Comparison of ENCODE assay signal across 2 cellular contexts in the genomic region with DNA sequence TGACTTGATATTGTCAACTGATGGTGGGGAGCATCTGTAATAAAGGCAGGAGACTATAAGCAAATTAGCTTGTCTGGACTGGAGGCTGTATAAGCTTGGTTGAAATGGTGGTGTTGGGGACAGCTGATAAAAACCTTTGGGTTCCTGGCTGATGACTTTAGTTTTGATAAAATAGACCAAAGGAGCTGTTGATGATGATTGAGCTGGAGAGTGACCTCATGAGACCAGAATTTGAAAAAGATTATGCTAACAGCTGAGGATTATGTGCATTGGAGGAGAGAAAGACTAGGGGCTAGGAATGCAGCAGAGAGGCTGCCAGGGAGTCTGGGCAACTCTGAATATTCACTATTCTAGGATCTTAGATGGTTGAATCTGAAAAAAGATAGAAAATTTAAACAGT.
TF ChIP-seq lines count a peak whose summit lies in the region.

No MANE protein-coding gene starts in this region.

TF ChIP-seq in SK-N-SH, 30 proteins besides CTCF, POLR2A, EP300 and RAD21 (continued from another document):
- TF ChIP-seq, protein P1, sequence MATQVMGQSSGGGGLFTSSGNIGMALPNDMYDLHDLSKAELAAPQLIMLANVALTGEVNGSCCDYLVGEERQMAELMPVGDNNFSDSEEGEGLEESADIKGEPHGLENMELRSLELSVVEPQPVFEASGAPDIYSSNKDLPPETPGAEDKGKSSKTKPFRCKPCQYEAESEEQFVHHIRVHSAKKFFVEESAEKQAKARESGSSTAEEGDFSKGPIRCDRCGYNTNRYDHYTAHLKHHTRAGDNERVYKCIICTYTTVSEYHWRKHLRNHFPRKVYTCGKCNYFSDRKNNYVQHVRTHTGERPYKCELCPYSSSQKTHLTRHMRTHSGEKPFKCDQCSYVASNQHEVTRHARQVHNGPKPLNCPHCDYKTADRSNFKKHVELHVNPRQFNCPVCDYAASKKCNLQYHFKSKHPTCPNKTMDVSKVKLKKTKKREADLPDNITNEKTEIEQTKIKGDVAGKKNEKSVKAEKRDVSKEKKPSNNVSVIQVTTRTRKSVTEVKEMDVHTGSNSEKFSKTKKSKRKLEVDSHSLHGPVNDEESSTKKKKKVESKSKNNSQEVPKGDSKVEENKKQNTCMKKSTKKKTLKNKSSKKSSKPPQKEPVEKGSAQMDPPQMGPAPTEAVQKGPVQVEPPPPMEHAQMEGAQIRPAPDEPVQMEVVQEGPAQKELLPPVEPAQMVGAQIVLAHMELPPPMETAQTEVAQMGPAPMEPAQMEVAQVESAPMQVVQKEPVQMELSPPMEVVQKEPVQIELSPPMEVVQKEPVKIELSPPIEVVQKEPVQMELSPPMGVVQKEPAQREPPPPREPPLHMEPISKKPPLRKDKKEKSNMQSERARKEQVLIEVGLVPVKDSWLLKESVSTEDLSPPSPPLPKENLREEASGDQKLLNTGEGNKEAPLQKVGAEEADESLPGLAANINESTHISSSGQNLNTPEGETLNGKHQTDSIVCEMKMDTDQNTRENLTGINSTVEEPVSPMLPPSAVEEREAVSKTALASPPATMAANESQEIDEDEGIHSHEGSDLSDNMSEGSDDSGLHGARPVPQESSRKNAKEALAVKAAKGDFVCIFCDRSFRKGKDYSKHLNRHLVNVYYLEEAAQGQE (IDR thresholded peaks at IDR 0.05; ENCODE audit: low read depth, low read length) = no peak
- TF ChIP-seq POLR2AphosphoS5 (IDR thresholded peaks at IDR 0.05; ENCODE audit: low read depth, low read length) (no peak), NRF1 (IDR thresholded peaks at IDR 0.05; ENCODE audit: low read depth, low read length) (no peak), GATA2 (CRISPR knock-in tag; IDR thresholded peaks at IDR 0.05) (no peak), JUND (IDR thresholded peaks at IDR 0.05) (no peak), YY1 (IDR thresholded peaks at IDR 0.05; ENCODE audit: low read depth) (no peak), SMC3 (IDR thresholded peaks at IDR 0.05; ENCODE audit: low read depth, low read length) (no peak), TAF1 (IDR thresholded peaks at IDR 0.05; ENCODE audit: borderline replicate concordance, low read depth, low read length) (no peak)
- TF ChIP-seq, protein P2, sequence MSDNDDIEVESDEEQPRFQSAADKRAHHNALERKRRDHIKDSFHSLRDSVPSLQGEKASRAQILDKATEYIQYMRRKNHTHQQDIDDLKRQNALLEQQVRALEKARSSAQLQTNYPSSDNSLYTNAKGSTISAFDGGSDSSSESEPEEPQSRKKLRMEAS (IDR thresholded peaks at IDR 0.05; ENCODE audit: low read depth) = no peak
- TF ChIP-seq, protein P3, sequence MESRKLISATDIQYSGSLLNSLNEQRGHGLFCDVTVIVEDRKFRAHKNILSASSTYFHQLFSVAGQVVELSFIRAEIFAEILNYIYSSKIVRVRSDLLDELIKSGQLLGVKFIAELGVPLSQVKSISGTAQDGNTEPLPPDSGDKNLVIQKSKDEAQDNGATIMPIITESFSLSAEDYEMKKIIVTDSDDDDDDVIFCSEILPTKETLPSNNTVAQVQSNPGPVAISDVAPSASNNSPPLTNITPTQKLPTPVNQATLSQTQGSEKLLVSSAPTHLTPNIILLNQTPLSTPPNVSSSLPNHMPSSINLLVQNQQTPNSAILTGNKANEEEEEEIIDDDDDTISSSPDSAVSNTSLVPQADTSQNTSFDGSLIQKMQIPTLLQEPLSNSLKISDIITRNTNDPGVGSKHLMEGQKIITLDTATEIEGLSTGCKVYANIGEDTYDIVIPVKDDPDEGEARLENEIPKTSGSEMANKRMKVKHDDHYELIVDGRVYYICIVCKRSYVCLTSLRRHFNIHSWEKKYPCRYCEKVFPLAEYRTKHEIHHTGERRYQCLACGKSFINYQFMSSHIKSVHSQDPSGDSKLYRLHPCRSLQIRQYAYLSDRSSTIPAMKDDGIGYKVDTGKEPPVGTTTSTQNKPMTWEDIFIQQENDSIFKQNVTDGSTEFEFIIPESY (IDR thresholded peaks at IDR 0.05; ENCODE audit: borderline replicate concordance, low read depth) = no peak
- TF ChIP-seq, protein P4, sequence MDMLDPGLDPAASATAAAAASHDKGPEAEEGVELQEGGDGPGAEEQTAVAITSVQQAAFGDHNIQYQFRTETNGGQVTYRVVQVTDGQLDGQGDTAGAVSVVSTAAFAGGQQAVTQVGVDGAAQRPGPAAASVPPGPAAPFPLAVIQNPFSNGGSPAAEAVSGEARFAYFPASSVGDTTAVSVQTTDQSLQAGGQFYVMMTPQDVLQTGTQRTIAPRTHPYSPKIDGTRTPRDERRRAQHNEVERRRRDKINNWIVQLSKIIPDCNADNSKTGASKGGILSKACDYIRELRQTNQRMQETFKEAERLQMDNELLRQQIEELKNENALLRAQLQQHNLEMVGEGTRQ (IDR thresholded peaks at IDR 0.05; ENCODE audit: borderline replicate concordance, low read depth, low read length) = no peak

TF ChIP-seq in SK-N-SH treated with all-trans-retinoic acid at 6 μM for 48 hours, 23 proteins besides CTCF, POLR2A, EP300 and RAD21 (continued from another document):
- TF ChIP-seq ZNF70 (CRISPR knock-in tag; IDR thresholded peaks at IDR 0.05) = no peak
- TF ChIP-seq RARB (CRISPR knock-in tag; IDR thresholded peaks at IDR 0.05) = no peak
- TF ChIP-seq OSR1 (CRISPR knock-in tag; IDR thresholded peaks at IDR 0.05) = no peak
- TF ChIP-seq GLIS3 (CRISPR knock-in tag; IDR thresholded peaks at IDR 0.05) = no peak
- TF ChIP-seq TCF4 (CRISPR knock-in tag; IDR thresholded peaks at IDR 0.05; ENCODE audit: borderline replicate concordance) = no peak
- TF ChIP-seq, protein P5, sequence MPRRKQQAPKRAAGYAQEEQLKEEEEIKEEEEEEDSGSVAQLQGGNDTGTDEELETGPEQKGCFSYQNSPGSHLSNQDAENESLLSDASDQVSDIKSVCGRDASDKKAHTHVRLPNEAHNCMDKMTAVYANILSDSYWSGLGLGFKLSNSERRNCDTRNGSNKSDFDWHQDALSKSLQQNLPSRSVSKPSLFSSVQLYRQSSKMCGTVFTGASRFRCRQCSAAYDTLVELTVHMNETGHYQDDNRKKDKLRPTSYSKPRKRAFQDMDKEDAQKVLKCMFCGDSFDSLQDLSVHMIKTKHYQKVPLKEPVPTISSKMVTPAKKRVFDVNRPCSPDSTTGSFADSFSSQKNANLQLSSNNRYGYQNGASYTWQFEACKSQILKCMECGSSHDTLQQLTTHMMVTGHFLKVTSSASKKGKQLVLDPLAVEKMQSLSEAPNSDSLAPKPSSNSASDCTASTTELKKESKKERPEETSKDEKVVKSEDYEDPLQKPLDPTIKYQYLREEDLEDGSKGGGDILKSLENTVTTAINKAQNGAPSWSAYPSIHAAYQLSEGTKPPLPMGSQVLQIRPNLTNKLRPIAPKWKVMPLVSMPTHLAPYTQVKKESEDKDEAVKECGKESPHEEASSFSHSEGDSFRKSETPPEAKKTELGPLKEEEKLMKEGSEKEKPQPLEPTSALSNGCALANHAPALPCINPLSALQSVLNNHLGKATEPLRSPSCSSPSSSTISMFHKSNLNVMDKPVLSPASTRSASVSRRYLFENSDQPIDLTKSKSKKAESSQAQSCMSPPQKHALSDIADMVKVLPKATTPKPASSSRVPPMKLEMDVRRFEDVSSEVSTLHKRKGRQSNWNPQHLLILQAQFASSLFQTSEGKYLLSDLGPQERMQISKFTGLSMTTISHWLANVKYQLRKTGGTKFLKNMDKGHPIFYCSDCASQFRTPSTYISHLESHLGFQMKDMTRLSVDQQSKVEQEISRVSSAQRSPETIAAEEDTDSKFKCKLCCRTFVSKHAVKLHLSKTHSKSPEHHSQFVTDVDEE (CRISPR knock-in tag; IDR thresholded peaks at IDR 0.05) = no peak
